Comparison of ENCODE assay signal across 1 cellular context in genomic region chr3:37912052-37912733, GRCh38.
TF ChIP-seq lines count a peak whose summit lies in the region.

No MANE protein-coding gene starts in this region.

TF ChIP-seq in H1, 55 proteins besides CTCF, POLR2A, EP300 and RAD21:
- TF ChIP-seq SUZ12 (IDR thresholded peaks at IDR 0.05; ENCODE audit: low read length): peak; percentile 19; the same call in 1 of the 2 replicates
- no peak for TF ChIP-seq BACH1 (IDR thresholded peaks at IDR 0.05; ENCODE audit: low read length)
